ENCODE assay signal across 8 cellular contexts in the genomic region with DNA sequence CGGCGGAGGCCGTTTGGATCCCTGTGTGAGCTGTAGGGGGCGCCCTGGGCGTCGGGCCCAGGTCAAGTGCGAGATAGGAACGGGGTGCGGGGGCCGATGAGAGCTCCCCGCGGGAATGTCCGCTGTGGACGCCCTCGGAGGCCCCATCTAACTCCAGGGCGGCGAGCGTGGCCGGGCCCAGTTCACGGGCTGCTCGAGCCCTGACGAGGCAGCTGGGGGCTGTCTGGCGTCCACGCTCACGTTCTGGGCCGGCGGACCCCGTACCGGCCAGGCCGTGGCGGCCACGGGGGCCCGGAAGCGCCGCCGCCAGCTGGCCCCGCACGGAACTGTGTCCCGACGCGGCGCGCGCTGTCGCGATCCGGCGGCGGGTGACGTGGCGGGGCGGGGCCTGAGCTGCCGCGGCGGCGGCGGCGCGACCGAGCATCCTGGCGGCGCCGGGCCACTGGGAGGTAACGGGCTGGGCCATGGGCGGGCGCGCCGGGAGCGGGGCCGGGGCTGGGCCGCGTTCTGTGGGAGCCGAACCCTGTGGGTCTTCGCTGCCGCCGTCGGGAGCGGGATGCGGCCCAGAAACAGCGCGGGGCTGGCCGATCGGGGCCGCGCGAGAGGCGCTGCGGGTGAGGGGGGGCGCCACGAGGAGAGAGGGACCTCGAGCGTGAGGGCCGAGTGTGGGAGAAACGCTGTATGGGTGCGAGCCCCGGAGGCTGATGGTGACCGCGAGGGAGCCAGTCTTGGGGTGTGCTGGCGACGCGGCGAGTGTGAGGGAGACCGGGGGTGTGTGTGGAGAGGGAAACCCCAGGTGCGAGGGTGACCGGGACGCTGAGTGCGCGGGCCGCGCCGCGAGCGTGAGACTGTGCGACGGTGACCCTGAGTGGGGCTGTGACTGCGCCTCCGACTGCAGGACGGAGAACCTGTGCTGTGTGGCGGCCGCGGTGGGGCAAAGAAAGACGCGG. TPM values are rescaled to one million over a fixed set of nuclear protein-coding genes. Genes with fewer than 3 reads are reported as not detected.
DNase-seq lines count a peak whose midpoint lies in the region; ATAC-seq lines count a peak whose summit lies in the region.

A gene (plus strand): TSS at position 399 of the 950 bp plus-strand sequence. CDS start 10,201 bp downstream, outside the sequence.

- peak within 1 kb of the TSS; percentile 97 for H2BK15ac ChIP-seq in mesenchymal stem cell (ENCODE audit: low read depth, poor library complexity, severe bottlenecking)

- no peaks in the 10 kb centered on the region for H3K9me3 ChIP-seq in effector memory CD4-positive, alpha-beta T cell (ENCODE audit: control insufficient read depth, low read length)
- H3K9me3 ChIP-seq in mesenchymal stem cell (ENCODE audit: control insufficient read depth, low read length): no peaks in the 10 kb centered on the region

- H3K27me3 Mint-ChIP-seq in activated CD8-positive, alpha-beta T cell treated with anti-CD3 and anti-CD28 coated beads, Interleukin-2, amount 10 ng/mL, durations not matched to agents 7 days and 5 days (ENCODE audit: low read depth): no peaks in the 10 kb centered on the region

- H4K8ac ChIP-seq in mesenchymal stem cell (ENCODE audit: low read length): peak within 1 kb of the TSS; percentile 96

- peak within 1 kb of the TSS; percentile 73 for H2BK5ac ChIP-seq in mesenchymal stem cell (ENCODE audit: low read depth, low read length, poor library complexity, severe bottlenecking)

- H3K36me3 ChIP-seq in effector memory CD4-positive, alpha-beta T cell (ENCODE audit: control insufficient read depth, insufficient read depth, low read length): peaks cover 9% of the 10 kb centered on the region
- H3K36me3 ChIP-seq in mesenchymal stem cell (ENCODE audit: control insufficient read depth in 1 of 2, insufficient read depth in 2 of 2, low read depth in 1 of 2, low read length in 2 of 2): peaks cover 18% of the 10 kb centered on the region in 2 experiments

- H3K9ac ChIP-seq in mesenchymal stem cell (ENCODE audit: low read length): peak within 1 kb of the TSS; percentile 96

- no peaks in the 10 kb centered on the region for H3K9me3 Mint-ChIP-seq in activated CD8-positive, alpha-beta T cell treated with anti-CD3 and anti-CD28 coated beads, Interleukin-2, amount 10 ng/mL, durations not matched to agents 7 days and 5 days (ENCODE audit: insufficient read depth)

- peak within 1 kb of the TSS in 1 of 2 experiments; percentile 94 for H3K14ac ChIP-seq in mesenchymal stem cell (ENCODE audit: low read length in 2 of 2)

- CTCF ChIA-PET in activated CD8-positive, alpha-beta T cell treated with anti-CD3 and anti-CD28 coated beads, Interleukin-2, amount 10 ng/mL, durations not matched to agents 7 days and 5 days (lab: Charles Lee): interaction anchor here (1.0 to 9.4 kb wide), 23 partner anchors 10 to 784 kb away, joined by 3 to 544 read pairs (median 5); a partner anchor contains a TSS

- H3K23ac ChIP-seq in mesenchymal stem cell (ENCODE audit: low read length in 2 of 2): peak within 1 kb of the TSS in 1 of 2 experiments; percentile 92

- POLR2A ChIA-PET in activated CD8-positive, alpha-beta T cell treated with anti-CD3 and anti-CD28 coated beads, Interleukin-2, amount 10 ng/mL, durations not matched to agents 7 days and 5 days (lab: Charles Lee): interaction anchor here (1.0 to 6.0 kb wide), 13 partner anchors 8 to 64 kb away, joined by 3 to 55 read pairs (median 6); a partner anchor contains a TSS

- peak within 1 kb of the TSS; percentile 66 to 92 for H3K4ac ChIP-seq in mesenchymal stem cell (ENCODE audit: low read depth in 1 of 2, low read length in 2 of 2)

- peak within 1 kb of the TSS; percentile 99 for H4K91ac ChIP-seq in mesenchymal stem cell (ENCODE audit: low read length)

- peaks cover 7% of the 10 kb centered on the region for H3K79me1 ChIP-seq in mesenchymal stem cell (replicated peaks; ENCODE audit: low read length, poor library complexity, severe bottlenecking)

- H3K27me3 ChIP-seq in effector memory CD4-positive, alpha-beta T cell (replicated peaks; ENCODE audit: control insufficient read depth, insufficient read depth, low read length, poor library complexity, severe bottlenecking): no peaks in the 10 kb centered on the region
- no peaks in the 10 kb centered on the region for H3K27me3 ChIP-seq in mesenchymal stem cell (ENCODE audit: control insufficient read depth in 1 of 2, insufficient read depth in 1 of 2, low read length in 2 of 2)

- H3K4me3 ChIP-seq in effector memory CD4-positive, alpha-beta T cell (ENCODE audit: insufficient read depth, low read depth, low read length, poor library complexity, severe bottlenecking): peak within 1 kb of the TSS; percentile 83
- peak within 1 kb of the TSS; percentile 96 to 98 for H3K4me3 ChIP-seq in mesenchymal stem cell (ENCODE audit: insufficient read depth in 1 of 2, low read depth in 1 of 2, low read length in 2 of 2)

- peaks cover 31% of the 10 kb centered on the region for H3K4me1 ChIP-seq in effector memory CD4-positive, alpha-beta T cell (ENCODE audit: control insufficient read depth, insufficient read depth, low read length, poor library complexity, severe bottlenecking)
- peaks cover 24% of the 10 kb centered on the region for H3K4me1 ChIP-seq in mesenchymal stem cell (ENCODE audit: control insufficient read depth, insufficient read depth, low read depth, low read length)

- H3K4me2 ChIP-seq in mesenchymal stem cell (ENCODE audit: low read length, poor library complexity, severe bottlenecking): peak within 1 kb of the TSS; percentile 78

- H2AK5ac ChIP-seq in mesenchymal stem cell (ENCODE audit: low read length, severe bottlenecking): peak within 1 kb of the TSS; percentile 85

- H3K27ac Mint-ChIP-seq in activated CD8-positive, alpha-beta T cell treated with anti-CD3 and anti-CD28 coated beads, Interleukin-2, amount 10 ng/mL, durations not matched to agents 7 days and 5 days: peak within 1 kb of the TSS; percentile 99

- peak within 1 kb of the TSS; percentile 69 to 94 for H2BK12ac ChIP-seq in mesenchymal stem cell (ENCODE audit: low read length in 2 of 2)

- peak within 1 kb of the TSS; percentile 96 for H2AFZ ChIP-seq in mesenchymal stem cell (ENCODE audit: low read depth, low read length)

- peak; percentile 93 for DNase-seq in 8988T
- peak; percentile 80 for DNase-seq in NCI-H226
- peak; percentile 85 for DNase-seq in activated CD8-positive, alpha-beta T cell treated with anti-CD3 and anti-CD28 coated beads, Interleukin-2, amount 10 ng/mL, durations not matched to agents 7 days and 5 days
- peak; percentile 74 to 80 (median 76) for DNase-seq in effector memory CD4-positive, alpha-beta T cell
- DNase-seq in mesenchymal stem cell: peak; percentile 81
- DNase-seq in stimulated activated CD8-positive, alpha-beta memory T cell treated with anti-CD3 and anti-CD28 coated beads, Interleukin-12 subunit alpha, Interleukin-12 subunit beta, amount 100 ng/mL, for 4 hours (ENCODE audit: low read depth): peak; percentile 77

- H3K36me3 Mint-ChIP-seq in activated CD8-positive, alpha-beta T cell treated with anti-CD3 and anti-CD28 coated beads, Interleukin-2, amount 10 ng/mL, durations not matched to agents 7 days and 5 days (ENCODE audit: low read depth): peaks cover 24% of the 10 kb centered on the region

- H3K18ac ChIP-seq in mesenchymal stem cell (ENCODE audit: low read depth in 1 of 2, low read length in 2 of 2): peak within 1 kb of the TSS; percentile 95 to 100

- H3K4me3 Mint-ChIP-seq in activated CD8-positive, alpha-beta T cell treated with anti-CD3 and anti-CD28 coated beads, Interleukin-2, amount 10 ng/mL, durations not matched to agents 7 days and 5 days: peak within 1 kb of the TSS; percentile 93

- ATAC-seq in GM18498 (IDR thresholded peaks at IDR 0.05; ENCODE audit: unreplicated experiment): peak; percentile 61
- ATAC-seq in HG02970 (IDR thresholded peaks at IDR 0.05; ENCODE audit: low FRiP score, unreplicated experiment): peak; percentile 59
- ATAC-seq in activated CD8-positive, alpha-beta T cell treated with anti-CD3 and anti-CD28 coated beads, Interleukin-2, amount 10 ng/mL, durations not matched to agents 7 days and 5 days: peak; percentile 71

- WGBS in mesenchymal stem cell: under 1% methylated on average over 120 of the region's 123 CpGs

- peak within 1 kb of the TSS; percentile 98 for H3K27ac ChIP-seq in effector memory CD4-positive, alpha-beta T cell (ENCODE audit: insufficient read depth, low read length, poor library complexity, severe bottlenecking)
- H3K27ac ChIP-seq in mesenchymal stem cell (ENCODE audit: low read length, poor library complexity, severe bottlenecking): peak within 1 kb of the TSS; percentile 90

- peak within 1 kb of the TSS; percentile 87 for H2BK120ac ChIP-seq in mesenchymal stem cell (ENCODE audit: low read depth, low read length)

- peaks cover 53% of the 10 kb centered on the region for H3K4me1 Mint-ChIP-seq in activated CD8-positive, alpha-beta T cell treated with anti-CD3 and anti-CD28 coated beads, Interleukin-2, amount 10 ng/mL, durations not matched to agents 7 days and 5 days (ENCODE audit: low read depth)

RNA-seq across cellular contexts. Expression of the gene that starts here (rescaled TPM):
- 10 to 100 TPM; 84.1 to 85.0 TPM for total RNA-seq in activated CD8-positive, alpha-beta T cell treated with anti-CD3 and anti-CD28 coated beads, Interleukin-2, amount 10 ng/mL, durations not matched to agents 7 days and 5 days
- polyA plus RNA-seq in mesenchymal stem cell (2013, experiment 1 of 2): 27.0 TPM
- polyA plus RNA-seq in mesenchymal stem cell (2013, experiment 2 of 2): 34.1 TPM

Comparison
In these comparisons a context has a peak if more than half of its experiments do, and no peak if none do; other contexts are left out.
1. Peak in every context shown above with its lines: DNase-seq, ATAC-seq, H3K4me3 ChIP-seq and H3K27ac ChIP-seq.